ENCODE assay signal across 9 cellular contexts in the genomic region with DNA sequence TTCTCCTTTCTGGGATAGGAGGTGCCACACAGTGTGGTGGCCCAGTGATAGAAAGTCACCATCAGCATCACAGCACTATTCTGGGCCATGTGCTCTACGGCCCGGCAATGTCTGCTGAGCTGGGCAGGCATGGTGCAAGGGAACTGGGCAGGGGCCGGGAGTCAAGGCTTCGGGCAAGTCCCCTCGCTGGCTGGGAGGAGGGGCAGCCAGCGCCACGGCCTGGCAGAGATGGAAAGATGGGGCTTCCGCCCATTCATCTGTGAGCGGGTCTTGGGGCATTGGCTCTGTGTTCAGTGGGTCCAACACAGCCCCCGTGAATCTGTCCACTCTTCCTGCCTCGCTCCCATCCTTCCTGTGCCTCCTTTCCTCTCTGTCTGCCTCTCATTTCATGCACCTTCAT. TPM values are rescaled to one million over a fixed set of nuclear protein-coding genes. Genes with fewer than 3 reads are reported as not detected.
"Had no signal": no experiment of that assay in that cellular context is flagged by ENCODE, and none has a peak within 500 bp of the region (broad histone marks: within the 10 kb centered on the region; RNA-seq: fewer than 3 reads in every experiment).

No MANE protein-coding gene starts in this region.

- ATAC-seq: GM23338, HepG2, K562 had no signal

- H2AFZ ChIP-seq: GM23338 had no signal

- FAIRE-seq: H1, H54, HepG2, K562 had no signal

- H3K27ac Mint-ChIP-seq: GM23338, H9 had no signal

- H3K4me1 Mint-ChIP-seq: GM23338 had no signal

- H3K4me3 ChIP-seq: GM23338, K562 had no signal

- H3K4me2 ChIP-seq: GM23338 had no signal

- H3K9me3 Mint-ChIP-seq: GM23338 had no signal

- H3K4me3 Mint-ChIP-seq: GM23338, H9 had no signal

- DNase-seq: H9, HCEC 1CT, KG1 had no signal

RNA-seq across cellular contexts. Expression of gene ATP2B3, which starts 7.1 kb away (rescaled TPM):
- total RNA-seq: HepG2, HT1080, K562 had no signal
- polyA plus RNA-seq: GM23338, HepG2 had no signal

RNA-seq across cellular contexts. Expression of gene BGN, which starts 15.6 kb away (rescaled TPM):
- polyA plus RNA-seq: K562 had no signal
